In genomic region chr6:26029570-26029856, GRCh38 we compare ENCODE assay signal across 16 cellular contexts. TPM values are rescaled to one million over a fixed set of nuclear protein-coding genes. Genes with fewer than 3 reads are reported as not detected.
DNase-seq lines count a peak whose midpoint lies in the region; ATAC-seq, FAIRE-seq and TF ChIP-seq lines count a peak whose summit lies in the region.
"Had no signal": no experiment of that assay in that cellular context is flagged by ENCODE, and none has a peak within 500 bp of the region (broad histone marks: within the 10 kb centered on the region; RNA-seq: fewer than 3 reads in every experiment).

No MANE protein-coding gene starts in this region.

- intact Hi-C loops in activated naive CD4-positive, alpha-beta T cell treated with anti-CD3 and anti-CD28 coated beads for 36 hours (cut with micrococcal nuclease): loop anchor here (10.0 kb wide), 3 partner anchors 1095 to 1865 kb away; partner anchors contain the start of gene RIPOR2

- peak overlapping the region; percentile 17 for H3K4me2 ChIP-seq in astrocyte (ENCODE audit: low read length)
- no peak overlapping the region for H3K4me2 ChIP-seq in smooth muscle cell

- peaks cover 37% of the 10 kb centered on the region for H3K4me1 ChIP-seq in astrocyte (ENCODE audit: insufficient read depth, low read length)
- peaks cover 49% of the 10 kb centered on the region for H3K4me1 ChIP-seq in smooth muscle cell (ENCODE audit: low read depth)

- H3K9me3 Mint-ChIP-seq in activated naive CD4-positive, alpha-beta T cell treated with anti-CD3 and anti-CD28 coated beads, Interleukin-2, amount 10 ng/mL, durations not matched to agents 7 days and 5 days: no peaks in the 10 kb centered on the region
- no peaks in the 10 kb centered on the region for H3K9me3 Mint-ChIP-seq in activated naive CD4-positive, alpha-beta T cell treated with anti-CD3 and anti-CD28 coated beads for 36 hours
- no peaks in the 10 kb centered on the region for H3K9me3 Mint-ChIP-seq in astrocyte (ENCODE audit: unreplicated experiment)

- no peaks in the 10 kb centered on the region for H3K79me2 ChIP-seq in astrocyte (ENCODE audit: insufficient read depth, low read length)
- no peaks in the 10 kb centered on the region for H3K79me2 ChIP-seq in smooth muscle cell (ENCODE audit: low read depth)

- H3K4me3 Mint-ChIP-seq in activated naive CD4-positive, alpha-beta T cell treated with anti-CD3 and anti-CD28 coated beads, Interleukin-2, amount 10 ng/mL, durations not matched to agents 7 days and 5 days: no peak overlapping the region
- no peak overlapping the region for H3K4me3 Mint-ChIP-seq in activated naive CD4-positive, alpha-beta T cell treated with anti-CD3 and anti-CD28 coated beads for 36 hours
- H3K4me3 Mint-ChIP-seq in astrocyte (ENCODE audit: unreplicated experiment): no peak overlapping the region

- no peak overlapping the region for H3K9ac ChIP-seq in astrocyte (ENCODE audit: low read length)
- H3K9ac ChIP-seq in smooth muscle cell (ENCODE audit: low read depth): no peak overlapping the region

- FAIRE-seq in astrocyte (lab: Jason Lieb, UNC): no peak
- FAIRE-seq: kidney had no signal

- H2AFZ ChIP-seq in astrocyte (ENCODE audit: low read depth, low read length): no peak overlapping the region
- H2AFZ ChIP-seq in smooth muscle cell (ENCODE audit: low read depth): peak overlapping the region; percentile 92

- DNase-seq in activated naive CD4-positive, alpha-beta T cell treated with anti-CD3 and anti-CD28 coated beads, Interleukin-2, amount 10 ng/mL, durations not matched to agents 7 days and 5 days: no peak
- DNase-seq in activated naive CD4-positive, alpha-beta T cell treated with anti-CD3 and anti-CD28 coated beads for 36 hours: no peak
- DNase-seq in NCI-H146 treated with DMSO at 0.1 percent for 48 hours (lab: John Stamatoyannopoulos, UW; ENCODE audit: unreplicated experiment) (peak; percentile 25), astrocyte (ENCODE audit: low read depth) (no peak), smooth muscle cell (lab: John Stamatoyannopoulos, UW; ENCODE audit: unreplicated experiment) (no peak), CD1c-positive myeloid dendritic cell (ENCODE audit: extremely low spot score) (no peak)
- DNase-seq: activated CD4-positive, alpha-beta T cell treated with anti-CD3 and anti-CD28 coated beads, Interleukin-2, amount 50 U/mL, for 1 hour; activated gamma-delta T cell; Kasumi-1; kidney; retina; stimulated activated CD4-positive, alpha-beta T cell treated with anti-CD3 and anti-CD28 coated beads, Interleukin-2, amount 100 ng/mL, for 24 hours; T-helper 1 cell; upper lobe of left lung had no signal

- H3K27me3 ChIP-seq in astrocyte (ENCODE audit: insufficient read depth, low read length) (no peaks in the 10 kb centered on the region), smooth muscle cell (ENCODE audit: low read depth) (no peaks in the 10 kb centered on the region)
- H3K27me3 ChIP-seq: upper lobe of left lung had no signal

- CTCF ChIA-PET in activated naive CD4-positive, alpha-beta T cell treated with anti-CD3 and anti-CD28 coated beads, Interleukin-2, amount 10 ng/mL, durations not matched to agents 7 days and 5 days (lab: Charles Lee): interaction anchor here (1.2 to 5.0 kb wide), 2 partner anchors 8 to 15 kb away, joined by 3 to 28 read pairs; a partner anchor contains a TSS
- CTCF ChIA-PET in activated naive CD4-positive, alpha-beta T cell treated with anti-CD3 and anti-CD28 coated beads for 36 hours (lab: Charles Lee): interaction anchor here (2.5 kb wide), 1 partner anchor 17 kb away, joined by 6 read pairs; no protein-coding TSS in a partner anchor

- peaks cover 20% of the 10 kb centered on the region for H3F3A ChIP-seq in smooth muscle cell (ENCODE audit: low read depth)

- H3K9me3 ChIP-seq in astrocyte (ENCODE audit: insufficient read depth, low read depth, low read length): no peaks in the 10 kb centered on the region
- H3K9me3 ChIP-seq in smooth muscle cell (replicated peaks; ENCODE audit: low read depth): no peaks in the 10 kb centered on the region
- H3K9me3 ChIP-seq: upper lobe of left lung had no signal

- H3K4me1 Mint-ChIP-seq in activated naive CD4-positive, alpha-beta T cell treated with anti-CD3 and anti-CD28 coated beads, Interleukin-2, amount 10 ng/mL, durations not matched to agents 7 days and 5 days: peaks cover 72% of the 10 kb centered on the region
- peaks cover 43% of the 10 kb centered on the region for H3K4me1 Mint-ChIP-seq in activated naive CD4-positive, alpha-beta T cell treated with anti-CD3 and anti-CD28 coated beads for 36 hours (ENCODE audit: low read depth)
- H3K4me1 Mint-ChIP-seq in astrocyte (ENCODE audit: low read depth, unreplicated experiment): peaks cover 39% of the 10 kb centered on the region

- H3K36me3 ChIP-seq in astrocyte (ENCODE audit: insufficient read depth, low read length) (no peaks in the 10 kb centered on the region), smooth muscle cell (ENCODE audit: low read depth) (no peaks in the 10 kb centered on the region)
- H3K36me3 ChIP-seq: upper lobe of left lung had no signal

- no peak for TF ChIP-seq CTCF in astrocyte (IDR thresholded peaks at IDR 0.05; ENCODE audit: insufficient read depth, low read depth, low read length)
- TF ChIP-seq CTCF in smooth muscle cell (IDR thresholded peaks at IDR 0.05; ENCODE audit: borderline replicate concordance, insufficient read depth, poor library complexity, severe bottlenecking): no peak

- H3K27me3 Mint-ChIP-seq in activated naive CD4-positive, alpha-beta T cell treated with anti-CD3 and anti-CD28 coated beads, Interleukin-2, amount 10 ng/mL, durations not matched to agents 7 days and 5 days: no peaks in the 10 kb centered on the region
- no peaks in the 10 kb centered on the region for H3K27me3 Mint-ChIP-seq in activated naive CD4-positive, alpha-beta T cell treated with anti-CD3 and anti-CD28 coated beads for 36 hours (ENCODE audit: low read depth)
- no peaks in the 10 kb centered on the region for H3K27me3 Mint-ChIP-seq in astrocyte (ENCODE audit: low read depth, unreplicated experiment)

- peaks cover 4% of the 10 kb centered on the region for H3K36me3 Mint-ChIP-seq in activated naive CD4-positive, alpha-beta T cell treated with anti-CD3 and anti-CD28 coated beads, Interleukin-2, amount 10 ng/mL, durations not matched to agents 7 days and 5 days
- H3K36me3 Mint-ChIP-seq in activated naive CD4-positive, alpha-beta T cell treated with anti-CD3 and anti-CD28 coated beads for 36 hours (ENCODE audit: low read depth): peaks cover 9% of the 10 kb centered on the region
- no peaks in the 10 kb centered on the region for H3K36me3 Mint-ChIP-seq in astrocyte (ENCODE audit: low read depth, unreplicated experiment)

- H3K27ac Mint-ChIP-seq in activated naive CD4-positive, alpha-beta T cell treated with anti-CD3 and anti-CD28 coated beads, Interleukin-2, amount 10 ng/mL, durations not matched to agents 7 days and 5 days: peak overlapping the region; percentile 99
- no peak overlapping the region for H3K27ac Mint-ChIP-seq in activated naive CD4-positive, alpha-beta T cell treated with anti-CD3 and anti-CD28 coated beads for 36 hours
- no peak overlapping the region for H3K27ac Mint-ChIP-seq in astrocyte (ENCODE audit: unreplicated experiment)

- no peaks in the 10 kb centered on the region for H4K20me1 ChIP-seq in astrocyte (ENCODE audit: insufficient read depth, low read length)
- no peaks in the 10 kb centered on the region for H4K20me1 ChIP-seq in smooth muscle cell (ENCODE audit: low read depth)

- ATAC-seq in HG02981 (IDR thresholded peaks at IDR 0.05; ENCODE audit: unreplicated experiment): no peak
- no peak for ATAC-seq in GM19324 (IDR thresholded peaks at IDR 0.05; ENCODE audit: low FRiP score, unreplicated experiment)

- H3K4me3 ChIP-seq in astrocyte (ENCODE audit: insufficient read depth, low read depth, low read length) (no peak overlapping the region), smooth muscle cell (no peak overlapping the region)
- H3K4me3 ChIP-seq: upper lobe of left lung had no signal

- H3K27ac ChIP-seq in astrocyte (ENCODE audit: low read depth, low read length) (peak overlapping the region; percentile 24), smooth muscle cell (ENCODE audit: low read depth) (peak overlapping the region; percentile 18)
- H3K27ac ChIP-seq: upper lobe of left lung had no signal

RNA-seq across cellular contexts. Expression of gene HFE, which starts 57.7 kb away (rescaled TPM):
- total RNA-seq in activated naive CD4-positive, alpha-beta T cell treated with anti-CD3 and anti-CD28 coated beads for 36 hours: 1 to 10 TPM in 1 of 2 experiments, under 1 TPM in 1; 0.57 to 1.4 TPM
- 5.7 and 7.7 TPM in 2 replicates for total RNA-seq in astrocyte
- total RNA-seq in smooth muscle cell: 4.9 and 5.5 TPM in 2 replicates
- 2.1 and 7.5 TPM in 2 replicates for polyA plus RNA-seq in smooth muscle cell
